In the genomic region with DNA sequence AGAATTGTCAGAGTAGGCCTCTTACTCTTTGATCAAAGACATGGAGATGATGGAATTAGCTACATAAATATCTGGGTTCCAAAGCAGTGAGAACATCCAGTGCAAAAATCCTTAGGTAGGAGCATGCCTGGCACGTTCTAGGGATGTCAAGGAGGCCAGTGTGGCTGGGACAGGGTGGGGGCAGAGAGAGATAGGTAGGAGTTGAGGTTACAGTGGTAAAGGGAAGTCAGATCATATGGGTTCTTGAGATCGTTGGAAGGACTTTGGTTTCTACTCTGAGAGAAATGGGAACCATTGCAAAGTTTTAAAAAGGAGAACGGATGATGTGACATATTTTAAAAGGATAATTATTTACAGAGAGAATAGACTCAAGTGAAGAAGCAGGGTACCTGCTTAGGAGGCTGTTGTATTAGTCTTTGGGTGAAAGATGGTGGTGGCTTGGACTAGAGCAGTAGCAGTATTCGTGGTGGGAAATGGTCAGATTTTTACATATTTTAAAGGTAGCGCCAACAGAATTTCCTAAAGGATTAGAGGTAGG, we compare ENCODE assay signal across 9 cellular contexts. TPM values are rescaled to one million over a fixed set of nuclear protein-coding genes. Genes with fewer than 3 reads are reported as not detected.
DNase-seq lines count a peak whose midpoint lies in the region; ATAC-seq, FAIRE-seq and TF ChIP-seq lines count a peak whose summit lies in the region.
"Had no signal": no experiment of that assay in that cellular context is flagged by ENCODE, and none has a peak within 500 bp of the region (broad histone marks: within the 10 kb centered on the region; RNA-seq: fewer than 3 reads in every experiment).

No MANE protein-coding gene starts in this region.

- H3K4me3 ChIP-seq in HL-60 (replicated peaks; ENCODE audit: insufficient read depth, low read length), result no peak overlapping the region
- no peak overlapping the region for H3K4me3 ChIP-seq in kidney (ENCODE audit: low read length in 2 of 2)
- H3K4me3 ChIP-seq in vagina, result no peak overlapping the region

- in situ Hi-C loops in G401 (cut with HindIII; ENCODE audit: low sequenced_read_pairs), result no loop called here

- no peaks in the 10 kb centered on the region for H3K36me3 Mint-ChIP-seq in dendritic cell treated with granulocyte-macrophage colony-stimulating factor and Interleukin-4, amounts not matched to agents 40 ng/mL and 50 ng/mL, for 4 days (ENCODE audit: low read depth)

- H3K27me3 ChIP-seq in HL-60 (ENCODE audit: insufficient read depth, poor library complexity, severe bottlenecking) (no peaks in the 10 kb centered on the region), vagina (no peaks in the 10 kb centered on the region)

- DNase-seq in CD1c-positive myeloid dendritic cell (ENCODE audit: extremely low spot score) (peak; percentile 87), HL-60 (ENCODE audit: low read depth in 1 of 2, low spot score in 1 of 2) (peak; percentile 43 to 67), DMS 273 treated with DMSO at 0.1 percent for 48 hours (lab: John Stamatoyannopoulos, UW) (no peak), G401 (ENCODE audit: low spot score) (no peak), kidney (no peak), vagina (ENCODE audit: extremely low spot score in 2 of 2) (no peak)

- H3K9me3 Mint-ChIP-seq in dendritic cell treated with granulocyte-macrophage colony-stimulating factor and Interleukin-4, amounts not matched to agents 40 ng/mL and 50 ng/mL, for 4 days, result no peaks in the 10 kb centered on the region

- H3K9ac ChIP-seq in kidney (ENCODE audit: low read length in 2 of 2), result no peak overlapping the region
- H3K9ac ChIP-seq: parathyroid adenoma had no signal

- H3K27ac ChIP-seq in HL-60 (replicated peaks), result peak overlapping the region; percentile 88
- no peak overlapping the region for H3K27ac ChIP-seq in kidney (ENCODE audit: low read depth in 2 of 2, low read length in 2 of 2)
- H3K27ac ChIP-seq in vagina, result no peak overlapping the region
- H3K27ac ChIP-seq: parathyroid adenoma had no signal

- FAIRE-seq in kidney (lab: Jason Lieb, UNC), result no peak

- H3K27me3 Mint-ChIP-seq in dendritic cell treated with granulocyte-macrophage colony-stimulating factor and Interleukin-4, amounts not matched to agents 40 ng/mL and 50 ng/mL, for 4 days, result no peaks in the 10 kb centered on the region

- H3K4me1 Mint-ChIP-seq in dendritic cell treated with granulocyte-macrophage colony-stimulating factor and Interleukin-4, amounts not matched to agents 40 ng/mL and 50 ng/mL, for 4 days (ENCODE audit: low read depth), result peaks cover 45% of the 10 kb centered on the region

- TF ChIP-seq CTCF in HL-60 (IDR thresholded peaks at IDR 0.05; ENCODE audit: insufficient read depth, low read length) (no peak), kidney (IDR thresholded peaks at IDR 0.05; ENCODE audit: borderline replicate concordance, extremely low read depth, insufficient read depth) (no peak), vagina (IDR thresholded peaks at IDR 0.05) (no peak)

- H3K36me3 ChIP-seq in kidney (ENCODE audit: control insufficient read depth in 1 of 2, insufficient read depth in 2 of 2, low read length in 2 of 2) (no peaks in the 10 kb centered on the region), vagina (no peaks in the 10 kb centered on the region)

- H3K27ac Mint-ChIP-seq in dendritic cell treated with granulocyte-macrophage colony-stimulating factor and Interleukin-4, amounts not matched to agents 40 ng/mL and 50 ng/mL, for 4 days, result peak overlapping the region; percentile 95

- no peak for TF ChIP-seq POLR2A in vagina (IDR thresholded peaks at IDR 0.05)

- peak overlapping the region; percentile 14 for H3K4me3 Mint-ChIP-seq in dendritic cell treated with granulocyte-macrophage colony-stimulating factor and Interleukin-4, amounts not matched to agents 40 ng/mL and 50 ng/mL, for 4 days

- ATAC-seq in GM21381 (IDR thresholded peaks at IDR 0.05; ENCODE audit: unreplicated experiment), result peak; percentile 13

- H3K4me1 ChIP-seq in kidney (ENCODE audit: control insufficient read depth in 1 of 2, insufficient read depth in 1 of 2, low read depth in 1 of 2, low read length in 2 of 2) (no peaks in the 10 kb centered on the region), vagina (no peaks in the 10 kb centered on the region)
- H3K4me1 ChIP-seq: parathyroid adenoma had no signal

- H3K9me3 ChIP-seq in kidney (ENCODE audit: control insufficient read depth in 1 of 2, low read length in 2 of 2) (no peaks in the 10 kb centered on the region), vagina (no peaks in the 10 kb centered on the region)

- intact Hi-C loops in dendritic cell treated with granulocyte-macrophage colony-stimulating factor and Interleukin-4, amounts not matched to agents 40 ng/mL and 50 ng/mL, for 4 days (cut with micrococcal nuclease), result loop anchor here (1.0 kb wide), 2 partner anchors 47 to 108 kb away; no protein-coding TSS in a partner anchor
- intact Hi-C loops in kidney (cut with DNase I) (no loop called here), vagina (cut with DNase I) (no loop called here)

RNA-seq across cellular contexts. Expression of gene ATP2B1, which starts 47.5 kb away (rescaled TPM):
- 9.0 and 12.7 TPM in 2 replicates for total RNA-seq in G401 (2014; rRNA removed; shearing (Covaris generic))
- total RNA-seq in kidney (53.4 TPM), vagina (24.6 TPM)
- polyA plus RNA-seq in kidney (ENCODE audit: insufficient read depth, low read depth, low replicate concordance), result 6.3 TPM

Comparison
In these comparisons a context has a peak if more than half of its experiments do, and no peak if none do; other contexts are left out.
1. DNase-seq: peak in CD1c-positive myeloid dendritic cell (single experiment) and HL-60 (2 of 2); none in DMS 273 treated with DMSO at 0.1 percent for 48 hours (single experiment), G401 (single experiment), kidney (single experiment) and vagina (0 of 2).